In genomic region chr1:93427656-93428055, GRCh38 we compare ENCODE assay signal across 31 cellular contexts.
"Had no signal": no experiment of that assay in that cellular context is flagged by ENCODE, and none has a peak within 500 bp of the region (broad histone marks: within the 10 kb centered on the region; RNA-seq: fewer than 3 reads in every experiment).

No MANE protein-coding gene starts in this region.

- H3K9me3 ChIP-seq: Peyer's patch had no signal

- ATAC-seq: activated CD8-positive, alpha-beta T cell treated with anti-CD3 and anti-CD28 coated beads for 36 hours; activated T-cell treated with anti-CD3 and anti-CD28 coated beads, Interleukin-2, amount 50 U/mL, for 72 hours; activated T-helper 17 cell treated with anti-CD3 and anti-CD28 coated beads, Interleukin-2, amount 50 U/mL, for 72 hours; K562; PC-3 had no signal

- H3K4me3 ChIP-seq: K562, Peyer's patch, SJCRH30, SK-N-MC had no signal

- H3K4me1 ChIP-seq: Peyer's patch had no signal

- H3K27ac ChIP-seq: brain microvascular endothelial cell, Peyer's patch, SJCRH30, SK-N-MC, WERI-Rb-1 had no signal

- DNase-seq: activated CD4-positive, alpha-beta T cell treated with anti-CD3 and anti-CD28 coated beads for 1 hour; activated CD4-positive, alpha-beta T cell treated with anti-CD3 and anti-CD28 coated beads for 48 hours; activated CD4-positive, CD25-positive, alpha-beta regulatory T cell; activated CD8-positive, alpha-beta T cell treated with anti-CD3 and anti-CD28 coated beads for 36 hours; activated effector memory CD4-positive, alpha-beta T cell treated with anti-CD3 and anti-CD28 coated beads, Interleukin-2, amount 50 U/mL, for 16 hours; activated naive CD4-positive, alpha-beta T cell; activated naive CD4-positive, alpha-beta T cell treated with anti-CD3 and anti-CD28 coated beads, Interleukin-2, amount 50 U/mL, for 16 hours; activated naive CD8-positive, alpha-beta T cell treated with anti-CD3 and anti-CD28 coated beads for 36 hours; activated T-cell treated with anti-CD3 and anti-CD28 coated beads, Interleukin-2, amount 50 U/mL, for 1 hour; activated T-cell treated with anti-CD3 and anti-CD28 coated beads, Interleukin-2, amount 50 U/mL, for 72 hours; amniotic stem cell; aorta; brain microvascular endothelial cell; NCI-H1436 treated with DMSO at 0.1 percent for 48 hours; NCI-H1694 treated with DMSO at 0.1 percent for 48 hours; NCI-H2029; NCI-H2107; NCI-H2171; NCI-H510A; NCI-H526; NCI-H748 treated with DMSO at 0.1 percent for 48 hours; NK-92 treated with Interleukin-12 subunit alpha and Interleukin-12 subunit beta, amount 100 ng/mL, for 24 hours; PC-3; Peyer's patch; RPMI8226; SJCRH30; T1000; WERI-Rb-1 had no signal

- H3K36me3 ChIP-seq: brain microvascular endothelial cell, Peyer's patch, SJCRH30, WERI-Rb-1 had no signal

- H3K27me3 ChIP-seq: brain microvascular endothelial cell, Peyer's patch, SJCRH30 had no signal
